ENCODE assay signal across 10 cellular contexts in genomic region chr7:73681031-73681430, GRCh38. TPM values are rescaled to one million over a fixed set of nuclear protein-coding genes. Genes with fewer than 3 reads are reported as not detected.
DNase-seq lines count a peak whose midpoint lies in the region; ATAC-seq and TF ChIP-seq lines count a peak whose summit lies in the region.
"Had no signal": no experiment of that assay in that cellular context is flagged by ENCODE, and none has a peak within 500 bp of the region (broad histone marks: within the 10 kb centered on the region; RNA-seq: fewer than 3 reads in every experiment).

No MANE protein-coding gene starts in this region.

- H3K9me3 ChIP-seq in CD8-positive, alpha-beta T cell (ENCODE audit: low read length), result no peaks in the 10 kb centered on the region
- H3K9me3 ChIP-seq in Karpas-422 (ENCODE audit: low read length), result no peaks in the 10 kb centered on the region
- no peaks in the 10 kb centered on the region for H3K9me3 ChIP-seq in mucosa of descending colon
- H3K9me3 ChIP-seq: upper lobe of right lung had no signal

- peaks cover 32% of the 10 kb centered on the region for H3K36me3 Mint-ChIP-seq in CD8-positive, alpha-beta T cell
- peaks cover 39% of the 10 kb centered on the region for H3K36me3 Mint-ChIP-seq in brain
- H3K36me3 Mint-ChIP-seq in naive thymus-derived CD8-positive, alpha-beta T cell, result peaks cover 0 to 35% (median 16%) of the 10 kb centered on the region in 3 donors

- H3K4me2 ChIP-seq in Karpas-422 (ENCODE audit: low read depth, low read length, poor library complexity, severe bottlenecking), result peak overlapping the region; percentile 87

- H3K27ac ChIP-seq in CD8-positive, alpha-beta T cell (ENCODE audit: low read depth, low read length), result no peak overlapping the region
- H3K27ac ChIP-seq in Karpas-422 (ENCODE audit: low read length), result no peak overlapping the region
- H3K27ac ChIP-seq: cardiac muscle cell, upper lobe of right lung had no signal

- H3K4me3 Mint-ChIP-seq in CD8-positive, alpha-beta T cell, result peak overlapping the region; percentile 62
- peak overlapping the region; percentile 96 to 100 (median 99) for H3K4me3 Mint-ChIP-seq in brain
- peak overlapping the region; percentile 63 to 99 (median 96) for H3K4me3 Mint-ChIP-seq in naive thymus-derived CD8-positive, alpha-beta T cell

- no peaks in the 10 kb centered on the region for H3K27me3 ChIP-seq in CD8-positive, alpha-beta T cell (ENCODE audit: insufficient read depth, low read length)
- no peaks in the 10 kb centered on the region for H3K27me3 ChIP-seq in Karpas-422 (ENCODE audit: low read length)
- H3K27me3 ChIP-seq: cardiac muscle cell, upper lobe of right lung had no signal

- no peaks in the 10 kb centered on the region; the same call in 1 of the 2 replicates for H4K20me1 ChIP-seq in Karpas-422 (ENCODE audit: insufficient read depth, low read depth, low read length)

- H3K27me3 Mint-ChIP-seq in CD8-positive, alpha-beta T cell (ENCODE audit: low read depth), result no peaks in the 10 kb centered on the region
- peaks cover 18% of the 10 kb centered on the region for H3K27me3 Mint-ChIP-seq in brain
- H3K27me3 Mint-ChIP-seq in naive thymus-derived CD8-positive, alpha-beta T cell, result no peaks in the 10 kb centered on the region

- peaks cover 52% of the 10 kb centered on the region for H3K79me2 ChIP-seq in Karpas-422 (ENCODE audit: low read length)

- DNase-seq in CD8-positive, alpha-beta T cell, result no peak
- DNase-seq in Karpas-422, result no peak
- no peak for DNase-seq in naive thymus-derived CD8-positive, alpha-beta T cell
- no peak for DNase-seq in mucosa of descending colon
- DNase-seq in UCSD-AML1 (lab: John Stamatoyannopoulos, UW; ENCODE audit: unreplicated experiment), result no peak
- DNase-seq: upper lobe of right lung had no signal

- intact Hi-C loops in CD8-positive, alpha-beta T cell (cut with DNase I, micrococcal nuclease), result loop anchor here (5.0 kb wide), 4 partner anchors 104 to 161 kb away; partner anchors contain the start of genes BAZ1B (in 1 of the 2), BCL7B (in 1 of the 2), METTL27 (in 1 of the 2) and TBL2 (in 1 of the 2)
- intact Hi-C loops in mucosa of descending colon (cut with DNase I, micrococcal nuclease), result no loop called here

- TF ChIP-seq CTCF in CD8-positive, alpha-beta T cell (IDR thresholded peaks at IDR 0.05), result no peak
- TF ChIP-seq CTCF in brain (conservative IDR thresholded peaks at IDR 0.05) (no peak), mucosa of descending colon (IDR thresholded peaks at IDR 0.05) (no peak)

- no peak overlapping the region for H3K9ac ChIP-seq in Karpas-422 (ENCODE audit: low read length)

- H2AFZ ChIP-seq in Karpas-422 (ENCODE audit: low read length), result no peak overlapping the region

- no peaks in the 10 kb centered on the region for H3K36me3 ChIP-seq in CD8-positive, alpha-beta T cell (ENCODE audit: insufficient read depth, low read length)
- H3K36me3 ChIP-seq in Karpas-422 (ENCODE audit: insufficient read depth, low read length) (peaks cover 1% of the 10 kb centered on the region; the same call in 1 of the 2 replicates), mucosa of descending colon (ENCODE audit: low read depth) (no peaks in the 10 kb centered on the region)
- H3K36me3 ChIP-seq: upper lobe of right lung had no signal

- H3K4me3 ChIP-seq in CD8-positive, alpha-beta T cell (ENCODE audit: low read depth, low read length), result no peak overlapping the region
- no peak overlapping the region for H3K4me3 ChIP-seq in Karpas-422 (ENCODE audit: low read length)
- no peak overlapping the region for H3K4me3 ChIP-seq in mucosa of descending colon

- peaks cover 33% of the 10 kb centered on the region for H3K4me1 Mint-ChIP-seq in CD8-positive, alpha-beta T cell (ENCODE audit: low read depth)
- H3K4me1 Mint-ChIP-seq in brain, result peaks cover 56% of the 10 kb centered on the region
- peaks cover 17 to 50% (median 37%) of the 10 kb centered on the region in 4 donors for H3K4me1 Mint-ChIP-seq in naive thymus-derived CD8-positive, alpha-beta T cell

- H3K27ac Mint-ChIP-seq in CD8-positive, alpha-beta T cell, result no peak overlapping the region
- H3K27ac Mint-ChIP-seq in brain, result peak overlapping the region; percentile 11 to 97 (median 88)
- H3K27ac Mint-ChIP-seq in naive thymus-derived CD8-positive, alpha-beta T cell, result peak overlapping the region in 5 of 10 donors; percentile 10 to 99 (median 54)

- POLR2A ChIA-PET in CD8-positive, alpha-beta T cell (lab: Charles Lee), result no interaction called here
- POLR2A ChIA-PET in naive thymus-derived CD8-positive, alpha-beta T cell (lab: Charles Lee), result interaction anchor here (0.6 kb wide), 1 partner anchor 23 kb away, joined by 4 read pairs; no protein-coding TSS in a partner anchor

- CTCF ChIA-PET in CD8-positive, alpha-beta T cell (lab: Charles Lee), result no interaction called here

- H3K9me2 ChIP-seq in Karpas-422 (replicated peaks; ENCODE audit: insufficient read depth, low read length), result no peaks in the 10 kb centered on the region

- ATAC-seq in CD8-positive, alpha-beta T cell, result no peak
- ATAC-seq in naive thymus-derived CD8-positive, alpha-beta T cell, result no peak
- ATAC-seq in GM21576 (IDR thresholded peaks at IDR 0.05; ENCODE audit: unreplicated experiment), result no peak
- ATAC-seq in mucosa of descending colon, result no peak
- ATAC-seq in GM19351 (IDR thresholded peaks at IDR 0.05; ENCODE audit: unreplicated experiment), result no peak
- ATAC-seq: upper lobe of right lung had no signal

- H3K9me3 Mint-ChIP-seq in CD8-positive, alpha-beta T cell, result no peaks in the 10 kb centered on the region
- H3K9me3 Mint-ChIP-seq in brain, result no peaks in the 10 kb centered on the region
- no peaks in the 10 kb centered on the region for H3K9me3 Mint-ChIP-seq in naive thymus-derived CD8-positive, alpha-beta T cell

- peaks cover 29% of the 10 kb centered on the region for H3K4me1 ChIP-seq in CD8-positive, alpha-beta T cell (ENCODE audit: insufficient read depth, low read length)
- peaks cover 25% of the 10 kb centered on the region for H3K4me1 ChIP-seq in Karpas-422 (ENCODE audit: low read length)
- H3K4me1 ChIP-seq in mucosa of descending colon (ENCODE audit: low read depth), result peaks cover 26% of the 10 kb centered on the region

RNA-seq across cellular contexts. Expression of gene DNAJC30, which starts 2.2 kb away (rescaled TPM):
- total RNA-seq in CD8-positive, alpha-beta T cell, result 10 to 100 TPM; 13.5 to 14.4 TPM
- 1.3 and 6.1 TPM in 2 replicates for total RNA-seq in Karpas-422 (2014; rRNA removed; shearing (Covaris generic); ENCODE audit: low replicate concordance)
- 10.5 TPM for polyA plus RNA-seq in brain (ENCODE audit: insufficient read depth, low read depth, low replicate concordance)
- 10 to 100 TPM; 22.1 to 23.7 TPM for total RNA-seq in naive thymus-derived CD8-positive, alpha-beta T cell
- polyA plus RNA-seq in naive thymus-derived CD8-positive, alpha-beta T cell, result 10 to 100 TPM; 10.1 to 13.3 (median 11.9) TPM
- total RNA-seq in mucosa of descending colon, result 10 to 100 TPM in 2 of 3 donors, 1 to 10 TPM in 1; 8.7 to 10.5 (median 10.2) TPM

RNA-seq across cellular contexts. Expression of gene BUD23, which starts 2.4 kb away (rescaled TPM):
- total RNA-seq in CD8-positive, alpha-beta T cell, result 100 to 1,000 TPM; 123 to 129 TPM
- 41.9 and 85.9 TPM in 2 replicates for total RNA-seq in Karpas-422 (2014; rRNA removed; shearing (Covaris generic); ENCODE audit: low replicate concordance)
- 72.8 TPM for polyA plus RNA-seq in brain (ENCODE audit: insufficient read depth, low read depth, low replicate concordance)
- 10 to 100 TPM; 67.2 to 69.7 TPM for total RNA-seq in naive thymus-derived CD8-positive, alpha-beta T cell
- 100 to 1,000 TPM; 123 to 139 (median 136) TPM for polyA plus RNA-seq in naive thymus-derived CD8-positive, alpha-beta T cell
- total RNA-seq in mucosa of descending colon, result 10 to 100 TPM; 38.4 to 61.2 (median 43.0) TPM

RNA-seq across cellular contexts. Expression of gene VPS37D, which starts 13.4 kb away (rescaled TPM):
- total RNA-seq in CD8-positive, alpha-beta T cell, result 1 to 10 TPM in 1 of 2 experiments, under 1 TPM in 1; 0.89 to 1.3 TPM
- not detected in 2 replicates for total RNA-seq in Karpas-422 (2014; rRNA removed; shearing (Covaris generic); ENCODE audit: low replicate concordance)
- 20.4 TPM for polyA plus RNA-seq in brain (ENCODE audit: insufficient read depth, low read depth, low replicate concordance)
- 1 to 10 TPM in 1 of 2 experiments, under 1 TPM in 1; 0.63 to 1.0 TPM for total RNA-seq in naive thymus-derived CD8-positive, alpha-beta T cell
- polyA plus RNA-seq in naive thymus-derived CD8-positive, alpha-beta T cell, result under 1 TPM in 2 of 3 donors, not detected in 1; 0.14 to 0.30 TPM
- total RNA-seq in mucosa of descending colon, result 1 to 10 TPM in 1 of 3 donors, under 1 TPM in 1, not detected in 1; 0.48 to 3.3 TPM

RNA-seq across cellular contexts. Expression of gene STX1A, which starts 38.4 kb away (rescaled TPM):
- total RNA-seq in CD8-positive, alpha-beta T cell, result 10 to 100 TPM; 18.2 to 20.8 TPM
- total RNA-seq in Karpas-422 (2014; rRNA removed; shearing (Covaris generic); ENCODE audit: low replicate concordance), result 3.7 and 5.5 TPM in 2 replicates
- polyA plus RNA-seq in brain (ENCODE audit: insufficient read depth, low read depth, low replicate concordance), result 68.5 TPM
- total RNA-seq in naive thymus-derived CD8-positive, alpha-beta T cell, result 1 to 10 TPM; 5.7 to 7.8 TPM
- 1 to 10 TPM in 2 of 3 donors, under 1 TPM in 1; 0.69 to 2.2 (median 2.1) TPM for polyA plus RNA-seq in naive thymus-derived CD8-positive, alpha-beta T cell
- 10 to 100 TPM in 1 of 3 donors, 1 to 10 TPM in 2; 5.2 to 23.9 (median 6.1) TPM for total RNA-seq in mucosa of descending colon

RNA-seq across cellular contexts. Expression of gene MLXIPL, which starts 56.7 kb away (rescaled TPM):
- total RNA-seq in CD8-positive, alpha-beta T cell, result not detected
- not detected in 2 replicates for total RNA-seq in Karpas-422 (2014; rRNA removed; shearing (Covaris generic); ENCODE audit: low replicate concordance)
- 4.0 TPM for polyA plus RNA-seq in brain (ENCODE audit: insufficient read depth, low read depth, low replicate concordance)
- total RNA-seq in naive thymus-derived CD8-positive, alpha-beta T cell, result not detected
- not detected for polyA plus RNA-seq in naive thymus-derived CD8-positive, alpha-beta T cell
- 10 to 100 TPM; 13.3 to 18.0 (median 15.1) TPM for total RNA-seq in mucosa of descending colon

Comparison
In these comparisons a context has a peak if more than half of its experiments do, and no peak if none do; other contexts are left out.
1. intact Hi-C loops: an anchor here in CD8-positive, alpha-beta T cell (5.0 kb wide); none called in mucosa of descending colon.